ENCODE assay signal across 1 cellular context in genomic region chr3:100289339-100289738, GRCh38.
TF ChIP-seq lines count a peak whose summit lies in the region.

No MANE protein-coding gene starts in this region.

TF ChIP-seq in GM12878, 131 proteins besides CTCF, POLR2A, EP300 and RAD21:
- TF ChIP-seq EZH2 (IDR thresholded peaks at IDR 0.05; ENCODE audit: borderline replicate concordance, control insufficient read depth, low read depth, low read length) (no peak), CREM (IDR thresholded peaks at IDR 0.05; ENCODE audit: low read depth) (no peak), IKZF1 (conservative IDR thresholded peaks at IDR 0.05) (no peak), NBN (IDR thresholded peaks at IDR 0.05) (no peak), BCL11A (IDR thresholded peaks at IDR 0.05; ENCODE audit: low read depth, low read length) (no peak), KAT2A (conservative IDR thresholded peaks at IDR 0.05; ENCODE audit: control insufficient read depth, low read depth, low read length) (no peak), MTA3 (IDR thresholded peaks at IDR 0.05; ENCODE audit: borderline replicate concordance, low read length) (no peak), USF2 (IDR thresholded peaks at IDR 0.05; ENCODE audit: borderline replicate concordance, low read depth, low read length) (no peak), BCL3 (IDR thresholded peaks at IDR 0.05; ENCODE audit: borderline replicate concordance, insufficient read depth, low read depth, low read length, poor library complexity, severe bottlenecking) (no peak), PAX8 (IDR thresholded peaks at IDR 0.05) (no peak), PRDM15 (CRISPR knock-in tag; IDR thresholded peaks at IDR 0.05) (no peak), DPF2 (IDR thresholded peaks at IDR 0.05) (no peak), MTA2 (IDR thresholded peaks at IDR 0.05; ENCODE audit: low read depth) (no peak), FOXM1 (IDR thresholded peaks at IDR 0.05; ENCODE audit: low read depth, low read length) (no peak), GATAD2B (conservative IDR thresholded peaks at IDR 0.05; ENCODE audit: low read depth) (no peak), NFXL1 (IDR thresholded peaks at IDR 0.05; ENCODE audit: borderline replicate concordance) (no peak), RB1 (IDR thresholded peaks at IDR 0.05; ENCODE audit: borderline replicate concordance) (no peak), ZBTB4 (CRISPR knock-in tag; IDR thresholded peaks at IDR 0.05) (no peak), SIN3A (IDR thresholded peaks at IDR 0.05; ENCODE audit: low read depth, low read length) (no peak)
